12 cellular contexts compared by ENCODE assay signal in the genomic region with DNA sequence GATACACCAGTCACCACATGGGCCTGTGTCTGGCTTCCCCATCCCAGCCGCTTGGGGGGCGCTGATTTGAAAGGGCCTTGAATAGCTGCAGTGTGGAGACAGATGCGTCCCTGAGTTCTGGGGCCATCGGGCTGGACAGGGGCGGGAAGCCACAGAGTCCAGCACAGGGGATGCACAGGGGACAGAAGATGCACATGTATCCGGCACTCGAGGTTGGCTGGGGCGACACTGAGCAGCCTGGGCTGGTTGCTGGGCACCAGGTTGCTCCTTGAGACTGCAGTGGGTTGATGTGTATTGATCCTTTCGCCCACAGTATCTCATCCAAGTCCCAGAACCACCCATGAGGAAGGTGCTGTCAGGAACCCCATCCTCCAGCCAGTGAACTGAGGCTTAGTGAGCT.
"Had no signal": no experiment of that assay in that cellular context is flagged by ENCODE, and none has a peak within 500 bp of the region (broad histone marks: within the 10 kb centered on the region; RNA-seq: fewer than 3 reads in every experiment).

No MANE protein-coding gene starts in this region.

- H3K27ac ChIP-seq: prostate gland, right atrium auricular region, suprapubic skin, WERI-Rb-1 had no signal

- H3K4me1 ChIP-seq: prostate gland had no signal

- DNase-seq: activated CD4-positive, alpha-beta T cell treated with anti-CD3 and anti-CD28 coated beads, Interleukin-2, amount 50 U/mL, for 4 hours; activated T-cell treated with anti-CD3 and anti-CD28 coated beads, Interleukin-2, amount 50 U/mL, for 72 hours; erythroblast; stimulated activated naive CD8-positive, alpha-beta T cell treated with anti-CD3 and anti-CD28 coated beads, Interleukin-15, amount 100 ng/mL, for 72 hours; trophoblast cell; WERI-Rb-1 had no signal

- H3K36me3 Mint-ChIP-seq: activated naive CD8-positive, alpha-beta T cell had no signal

- H3K9me3 ChIP-seq: prostate gland, right atrium auricular region, suprapubic skin had no signal

- ATAC-seq: stimulated activated naive CD8-positive, alpha-beta T cell treated with anti-CD3 and anti-CD28 coated beads, Interleukin-15, amount 100 ng/mL, for 72 hours had no signal

- H3K4me3 ChIP-seq: lung, prostate gland, right atrium auricular region, suprapubic skin had no signal

- H3K27ac Mint-ChIP-seq: activated naive CD8-positive, alpha-beta T cell; activated T-cell treated with anti-CD3 and anti-CD28 coated beads, Interleukin-2, amount 50 U/mL, for 72 hours; nephron progenitor cell; stimulated activated naive CD8-positive, alpha-beta T cell treated with anti-CD3 and anti-CD28 coated beads, Interleukin-15, amount 100 ng/mL, for 72 hours had no signal

- H3K9me3 Mint-ChIP-seq: activated T-cell treated with anti-CD3 and anti-CD28 coated beads, Interleukin-2, amount 50 U/mL, for 72 hours; nephron progenitor cell; stimulated activated naive CD8-positive, alpha-beta T cell treated with anti-CD3 and anti-CD28 coated beads, Interleukin-15, amount 100 ng/mL, for 72 hours had no signal

- H3K27me3 ChIP-seq: right atrium auricular region had no signal

- H3K36me3 ChIP-seq: prostate gland, right atrium auricular region, suprapubic skin had no signal

- H3K4me3 Mint-ChIP-seq: activated naive CD8-positive, alpha-beta T cell; activated T-cell treated with anti-CD3 and anti-CD28 coated beads, Interleukin-2, amount 50 U/mL, for 72 hours; nephron progenitor cell; stimulated activated naive CD8-positive, alpha-beta T cell treated with anti-CD3 and anti-CD28 coated beads, Interleukin-15, amount 100 ng/mL, for 72 hours had no signal
